ENCODE assay signal across 2 cellular contexts in genomic region chr18:58998421-58999203, GRCh38.
TF ChIP-seq lines count a peak whose summit lies in the region.

No MANE protein-coding gene starts in this region.

TF ChIP-seq in GM12878, 131 proteins besides CTCF, POLR2A, EP300 and RAD21 (continued from another document):
- TF ChIP-seq YY1 (IDR thresholded peaks at IDR 0.05; ENCODE audit: low read depth, low read length) (0 out of 2 replicates have a peak, but pooled peaks have one; percentile 34), BRCA1 (IDR thresholded peaks at IDR 0.05; ENCODE audit: low read depth, low read length) (no peak), HDGF (IDR thresholded peaks at IDR 0.05) (no peak), BACH1 (IDR thresholded peaks at IDR 0.05; ENCODE audit: borderline replicate concordance) (peak; percentile 24; the same call in 1 of the 2 replicates), SMAD1 (IDR thresholded peaks at IDR 0.05; ENCODE audit: low read depth, partially characterized antibody) (no peak), BCL11A (IDR thresholded peaks at IDR 0.05; ENCODE audit: low read depth, low read length) (no peak), RB1 (IDR thresholded peaks at IDR 0.05; ENCODE audit: borderline replicate concordance) (no peak), SIN3A (IDR thresholded peaks at IDR 0.05; ENCODE audit: low read depth, low read length) (no peak)
TF ChIP-seq in GM12878: peak in this region for 9.

TF ChIP-seq in WTC11, 78 proteins besides CTCF, POLR2A, EP300 and RAD21 (continued from another document):
- TF ChIP-seq, protein P1, sequence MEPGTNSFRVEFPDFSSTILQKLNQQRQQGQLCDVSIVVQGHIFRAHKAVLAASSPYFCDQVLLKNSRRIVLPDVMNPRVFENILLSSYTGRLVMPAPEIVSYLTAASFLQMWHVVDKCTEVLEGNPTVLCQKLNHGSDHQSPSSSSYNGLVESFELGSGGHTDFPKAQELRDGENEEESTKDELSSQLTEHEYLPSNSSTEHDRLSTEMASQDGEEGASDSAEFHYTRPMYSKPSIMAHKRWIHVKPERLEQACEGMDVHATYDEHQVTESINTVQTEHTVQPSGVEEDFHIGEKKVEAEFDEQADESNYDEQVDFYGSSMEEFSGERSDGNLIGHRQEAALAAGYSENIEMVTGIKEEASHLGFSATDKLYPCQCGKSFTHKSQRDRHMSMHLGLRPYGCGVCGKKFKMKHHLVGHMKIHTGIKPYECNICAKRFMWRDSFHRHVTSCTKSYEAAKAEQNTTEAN (CRISPR knock-in tag; IDR thresholded peaks at IDR 0.05), result no peak
- no peak for TF ChIP-seq CREB1 (CRISPR knock-in tag; IDR thresholded peaks at IDR 0.05)
- no peak for TF ChIP-seq SOX15 (CRISPR knock-in tag; IDR thresholded peaks at IDR 0.05)
- TF ChIP-seq E2F5 (CRISPR knock-in tag; IDR thresholded peaks at IDR 0.05), result no peak
- TF ChIP-seq, protein P2, sequence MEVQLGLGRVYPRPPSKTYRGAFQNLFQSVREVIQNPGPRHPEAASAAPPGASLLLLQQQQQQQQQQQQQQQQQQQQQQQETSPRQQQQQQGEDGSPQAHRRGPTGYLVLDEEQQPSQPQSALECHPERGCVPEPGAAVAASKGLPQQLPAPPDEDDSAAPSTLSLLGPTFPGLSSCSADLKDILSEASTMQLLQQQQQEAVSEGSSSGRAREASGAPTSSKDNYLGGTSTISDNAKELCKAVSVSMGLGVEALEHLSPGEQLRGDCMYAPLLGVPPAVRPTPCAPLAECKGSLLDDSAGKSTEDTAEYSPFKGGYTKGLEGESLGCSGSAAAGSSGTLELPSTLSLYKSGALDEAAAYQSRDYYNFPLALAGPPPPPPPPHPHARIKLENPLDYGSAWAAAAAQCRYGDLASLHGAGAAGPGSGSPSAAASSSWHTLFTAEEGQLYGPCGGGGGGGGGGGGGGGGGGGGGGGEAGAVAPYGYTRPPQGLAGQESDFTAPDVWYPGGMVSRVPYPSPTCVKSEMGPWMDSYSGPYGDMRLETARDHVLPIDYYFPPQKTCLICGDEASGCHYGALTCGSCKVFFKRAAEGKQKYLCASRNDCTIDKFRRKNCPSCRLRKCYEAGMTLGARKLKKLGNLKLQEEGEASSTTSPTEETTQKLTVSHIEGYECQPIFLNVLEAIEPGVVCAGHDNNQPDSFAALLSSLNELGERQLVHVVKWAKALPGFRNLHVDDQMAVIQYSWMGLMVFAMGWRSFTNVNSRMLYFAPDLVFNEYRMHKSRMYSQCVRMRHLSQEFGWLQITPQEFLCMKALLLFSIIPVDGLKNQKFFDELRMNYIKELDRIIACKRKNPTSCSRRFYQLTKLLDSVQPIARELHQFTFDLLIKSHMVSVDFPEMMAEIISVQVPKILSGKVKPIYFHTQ (CRISPR knock-in tag; IDR thresholded peaks at IDR 0.05), result no peak
- no peak for TF ChIP-seq CDX4 (CRISPR knock-in tag; IDR thresholded peaks at IDR 0.05; ENCODE audit: borderline replicate concordance)
- no peak for TF ChIP-seq OVOL2 (CRISPR knock-in tag; IDR thresholded peaks at IDR 0.05; ENCODE audit: borderline replicate concordance)
